8 cellular contexts compared by ENCODE assay signal in the genomic region with DNA sequence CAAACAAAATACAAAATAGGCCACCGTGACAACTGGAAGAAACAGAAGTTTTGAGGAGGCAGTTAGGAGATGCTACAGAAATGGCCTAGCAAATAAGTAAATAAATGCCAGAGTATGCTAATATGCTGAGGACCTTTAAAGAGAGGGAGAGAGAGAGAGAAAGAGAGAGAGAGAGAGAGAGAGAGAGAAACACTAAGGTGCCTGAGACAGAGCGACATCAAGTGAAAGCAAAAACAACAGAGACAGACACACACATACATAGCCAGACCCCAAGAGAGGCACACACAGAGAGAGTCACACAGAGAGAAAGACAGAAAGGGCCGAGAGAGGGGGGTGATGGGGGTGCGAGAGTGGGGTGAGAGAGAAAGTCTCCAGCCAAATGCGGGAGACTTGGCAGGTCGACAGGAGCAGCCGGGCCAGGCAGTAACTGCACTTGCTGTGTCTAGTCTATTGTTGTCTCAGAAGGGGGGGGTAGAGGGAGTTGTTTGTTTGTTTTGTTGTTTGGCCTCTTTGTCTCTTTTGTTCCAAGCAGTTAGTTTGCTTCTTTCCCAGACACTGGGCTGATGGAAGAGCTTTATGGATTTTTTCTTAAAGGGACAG. TPM values are rescaled to one million over a fixed set of nuclear protein-coding genes. Genes with fewer than 3 reads are reported as not detected.
DNase-seq lines count a peak whose midpoint lies in the region; ATAC-seq and TF ChIP-seq lines count a peak whose summit lies in the region.

No MANE protein-coding gene starts in this region.

- H3K4me1 ChIP-seq in H9 (ENCODE audit: insufficient read depth, low read length) (peaks cover 11% of the 10 kb centered on the region), psoas muscle (peaks cover 27% of the 10 kb centered on the region)

- no peak overlapping the region for H2AFZ ChIP-seq in H9 (ENCODE audit: low read length)

- peak; percentile 6 for ATAC-seq in WTC11
- peak; percentile 11 for ATAC-seq in left ventricle myocardium superior
- peak; percentile 14 to 41 (median 28) for ATAC-seq in psoas muscle
- ATAC-seq in HG03196 (IDR thresholded peaks at IDR 0.05; ENCODE audit: unreplicated experiment): no peak
- ATAC-seq in HG03139 (IDR thresholded peaks at IDR 0.05; ENCODE audit: unreplicated experiment): no peak
- ATAC-seq in natural killer cell treated with Interleukin-12 subunit alpha and Interleukin-12 subunit beta and Interleukin-15 and Interleukin-18, amount 100 ng/mL, for 72 hours: no peak

- no peak overlapping the region for H2BK120ac ChIP-seq in H9 (ENCODE audit: low read depth, low read length, poor library complexity, severe bottlenecking)

- no peak overlapping the region for H2BK20ac ChIP-seq in H9 (ENCODE audit: low read depth, low read length, poor library complexity, severe bottlenecking)

- H2BK5ac ChIP-seq in H9 (ENCODE audit: insufficient read length, low read length): no peak overlapping the region

- H3K4me1 Mint-ChIP-seq in H9 (peaks cover 30 to 39% of the 10 kb centered on the region in 2 experiments), WTC11 (peaks cover 31% of the 10 kb centered on the region)
- no peaks in the 10 kb centered on the region for H3K4me1 Mint-ChIP-seq in natural killer cell treated with Interleukin-12 subunit alpha and Interleukin-12 subunit beta and Interleukin-15 and Interleukin-18, amount 100 ng/mL, for 72 hours (ENCODE audit: low read depth in 2 of 2)

- no peak overlapping the region for H2BK12ac ChIP-seq in H9 (ENCODE audit: insufficient read length, low read depth, low read length)

- no peak overlapping the region for H4K5ac ChIP-seq in H9 (ENCODE audit: insufficient read length, low read depth, low read length)

- no peak overlapping the region for H3K14ac ChIP-seq in H9 (ENCODE audit: insufficient read depth, low read length)

- H3K9ac ChIP-seq in H9 (ENCODE audit: extremely low read depth, insufficient read length, low read length): no peak overlapping the region

- H3K9me3 Mint-ChIP-seq in H9 (no peaks in the 10 kb centered on the region), WTC11 (no peaks in the 10 kb centered on the region)
- H3K9me3 Mint-ChIP-seq in natural killer cell treated with Interleukin-12 subunit alpha and Interleukin-12 subunit beta and Interleukin-15 and Interleukin-18, amount 100 ng/mL, for 72 hours: peaks cover 3% of the 10 kb centered on the region

- peak overlapping the region; percentile 53 for H3K4me2 ChIP-seq in H9 (ENCODE audit: insufficient read depth, insufficient read length, low read length)

- H3K36me3 Mint-ChIP-seq in H9 (ENCODE audit: insufficient read depth in 1 of 3, low read depth in 3 of 3): no peaks in the 10 kb centered on the region
- no peaks in the 10 kb centered on the region for H3K36me3 Mint-ChIP-seq in WTC11
- H3K36me3 Mint-ChIP-seq in natural killer cell treated with Interleukin-12 subunit alpha and Interleukin-12 subunit beta and Interleukin-15 and Interleukin-18, amount 100 ng/mL, for 72 hours: no peaks in the 10 kb centered on the region

- no peak overlapping the region for H2BK15ac ChIP-seq in H9 (ENCODE audit: low read depth, low read length)

- H3K79me1 ChIP-seq in H9 (ENCODE audit: insufficient read depth, low read depth, low read length, poor library complexity, severe bottlenecking): no peaks in the 10 kb centered on the region

- TF ChIP-seq CTCF in H9 (conservative IDR thresholded peaks at IDR 0.05) (no peak), WTC11 (IDR thresholded peaks at IDR 0.05) (no peak), psoas muscle (IDR thresholded peaks at IDR 0.05) (no peak)

- no peak overlapping the region for H3K23ac ChIP-seq in H9 (ENCODE audit: insufficient read length, low read depth, low read length)

- peaks cover 12% of the 10 kb centered on the region; the same call in 1 of the 2 replicates for H3K27me3 ChIP-seq in H9 (ENCODE audit: insufficient read depth, low read length)
- no peaks in the 10 kb centered on the region for H3K27me3 ChIP-seq in psoas muscle (ENCODE audit: insufficient read depth in 3 of 3, low read length in 2 of 3)

- DNase-seq in H9 (no peak), WTC11 (ENCODE audit: low spot score) (no peak), left ventricle myocardium superior (peak; percentile 71), psoas muscle (peak; percentile 42 to 75), GF-D8 (lab: John Stamatoyannopoulos, UW) (no peak)
- no peak for DNase-seq in natural killer cell treated with Interleukin-12 subunit alpha and Interleukin-12 subunit beta and Interleukin-15 and Interleukin-18, amount 100 ng/mL, for 72 hours (ENCODE audit: low spot score)

- no peak overlapping the region for H3K56ac ChIP-seq in H9 (ENCODE audit: insufficient read length, low read depth, low read length)

- peaks cover 43% of the 10 kb centered on the region for H3K23me2 ChIP-seq in H9 (ENCODE audit: insufficient read length, low read depth, low read length, poor library complexity, severe bottlenecking)

- no peak overlapping the region for H3K27ac ChIP-seq in H9 (ENCODE audit: insufficient read length, low read depth, low read length)
- peak overlapping the region; percentile 83 for H3K27ac ChIP-seq in psoas muscle

- POLR2A ChIA-PET in WTC11 (lab: Charles Lee): interaction anchor here (0.6 kb wide), 1 partner anchor 497 kb away, joined by 5 read pairs; no protein-coding TSS in a partner anchor

- no peaks in the 10 kb centered on the region for H3K79me2 ChIP-seq in H9 (ENCODE audit: insufficient read depth, low read length)

- H3T11ph ChIP-seq in H9 (ENCODE audit: low read length): no peak overlapping the region

- peak overlapping the region; percentile 58 for H3K4me3 ChIP-seq in psoas muscle

- no peak overlapping the region for H4K8ac ChIP-seq in H9 (replicated peaks; ENCODE audit: insufficient read length, low read depth, low read length)

- H3K9me3 ChIP-seq in H9 (ENCODE audit: control insufficient read depth, low read depth, low read length) (no peaks in the 10 kb centered on the region), psoas muscle (no peaks in the 10 kb centered on the region)

- H3K18ac ChIP-seq in H9 (ENCODE audit: insufficient read length, low read depth, low read length): no peak overlapping the region

- H2AK5ac ChIP-seq in H9 (ENCODE audit: insufficient read length, low read length): no peak overlapping the region

- intact Hi-C loops in left ventricle myocardium superior (cut with micrococcal nuclease) (loop anchor here (10.0 kb wide), 1 partner anchor 779 kb away; no protein-coding TSS in a partner anchor), psoas muscle (cut with DNase I) (loop anchor here in 1 of 2 donors (10.0 kb wide), 1 partner anchor 319 kb away; no protein-coding TSS in a partner anchor)

- no peaks in the 10 kb centered on the region for H3K36me3 ChIP-seq in psoas muscle (ENCODE audit: insufficient read depth in 1 of 2, low read depth in 1 of 2)

- H3K4me3 Mint-ChIP-seq in H9: no peak overlapping the region
- no peak overlapping the region for H3K4me3 Mint-ChIP-seq in WTC11
- no peak overlapping the region for H3K4me3 Mint-ChIP-seq in natural killer cell treated with Interleukin-12 subunit alpha and Interleukin-12 subunit beta and Interleukin-15 and Interleukin-18, amount 100 ng/mL, for 72 hours

- CTCF ChIA-PET in WTC11 (lab: Charles Lee): interaction anchor here (1.6 kb wide), 1 partner anchor 9 kb away, joined by 24 read pairs; no protein-coding TSS in a partner anchor

- H4K91ac ChIP-seq in H9 (ENCODE audit: insufficient read length, low read depth, low read length): no peak overlapping the region

- H3K4ac ChIP-seq in H9 (ENCODE audit: low read depth, low read length): no peak overlapping the region

- H4K20me1 ChIP-seq in H9 (ENCODE audit: control insufficient read depth, insufficient read depth, insufficient read length): no peaks in the 10 kb centered on the region

- H3K27ac Mint-ChIP-seq in H9 (no peak overlapping the region), WTC11 (no peak overlapping the region)
- H3K27ac Mint-ChIP-seq in natural killer cell treated with Interleukin-12 subunit alpha and Interleukin-12 subunit beta and Interleukin-15 and Interleukin-18, amount 100 ng/mL, for 72 hours: no peak overlapping the region

- H3K27me3 Mint-ChIP-seq in H9 (ENCODE audit: low read depth) (peaks cover 49% of the 10 kb centered on the region), WTC11 (ENCODE audit: low read depth) (peaks cover 17% of the 10 kb centered on the region)
- peaks cover 28 to 32% of the 10 kb centered on the region in 2 donors for H3K27me3 Mint-ChIP-seq in natural killer cell treated with Interleukin-12 subunit alpha and Interleukin-12 subunit beta and Interleukin-15 and Interleukin-18, amount 100 ng/mL, for 72 hours

- no CpG with 5 or more reads among the region's 7 CpGs for WGBS in H9 (ENCODE audit: extremely low coverage, insufficient read length, low lambda C conversion rate)
- WGBS in psoas muscle, 3 donors: 6 to 8% (median 8%) methylated on average over 7 of the region's 7 CpGs

TF ChIP-seq in WTC11, 78 proteins besides CTCF, POLR2A, EP300 and RAD21:
- TF ChIP-seq ZNF671 (CRISPR knock-in tag; IDR thresholded peaks at IDR 0.05) (no peak), ZNF121 (CRISPR knock-in tag; IDR thresholded peaks at IDR 0.05) (no peak), ZNF317 (CRISPR knock-in tag; IDR thresholded peaks at IDR 0.05; ENCODE audit: borderline replicate concordance, low read depth) (no peak)
- TF ChIP-seq, protein P1, sequence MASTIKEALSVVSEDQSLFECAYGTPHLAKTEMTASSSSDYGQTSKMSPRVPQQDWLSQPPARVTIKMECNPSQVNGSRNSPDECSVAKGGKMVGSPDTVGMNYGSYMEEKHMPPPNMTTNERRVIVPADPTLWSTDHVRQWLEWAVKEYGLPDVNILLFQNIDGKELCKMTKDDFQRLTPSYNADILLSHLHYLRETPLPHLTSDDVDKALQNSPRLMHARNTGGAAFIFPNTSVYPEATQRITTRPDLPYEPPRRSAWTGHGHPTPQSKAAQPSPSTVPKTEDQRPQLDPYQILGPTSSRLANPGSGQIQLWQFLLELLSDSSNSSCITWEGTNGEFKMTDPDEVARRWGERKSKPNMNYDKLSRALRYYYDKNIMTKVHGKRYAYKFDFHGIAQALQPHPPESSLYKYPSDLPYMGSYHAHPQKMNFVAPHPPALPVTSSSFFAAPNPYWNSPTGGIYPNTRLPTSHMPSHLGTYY (CRISPR knock-in tag; IDR thresholded peaks at IDR 0.05): no peak

RNA-seq across cellular contexts. Expression of gene NFIB, which starts 30.1 kb away (rescaled TPM):
- total RNA-seq in H9 (2021) (13.3 and 14.3 TPM in 2 replicates), WTC11 (2021) (7.1 to 12.5 TPM (median 7.4 TPM) in 3 replicates), left ventricle myocardium superior (110 TPM), psoas muscle (10 to 100 TPM; 35.0 to 65.1 (median 47.3) TPM)
- polyA plus RNA-seq in psoas muscle: 10 to 100 TPM in 1 of 3 donors, 1 to 10 TPM in 2; 5.8 to 17.1 (median 6.1) TPM
- total RNA-seq in natural killer cell treated with Interleukin-12 subunit alpha and Interleukin-12 subunit beta and Interleukin-15 and Interleukin-18, amount 100 ng/mL, for 72 hours: not detected

Comparison
In these comparisons a context has a peak if more than half of its experiments do, and no peak if none do; other contexts are left out.
1. DNase-seq: peak in left ventricle myocardium superior (single experiment) and psoas muscle (2 of 2); none in H9 (single experiment), WTC11 (single experiment), GF-D8 (single experiment) and natural killer cell treated with Interleukin-12 subunit alpha and Interleukin-12 subunit beta and Interleukin-15 and Interleukin-18, amount 100 ng/mL, for 72 hours (single experiment).
2. ATAC-seq: peak in WTC11 (single experiment), left ventricle myocardium superior (single experiment) and psoas muscle (4 of 4); none in HG03196 (single experiment), HG03139 (single experiment) and natural killer cell treated with Interleukin-12 subunit alpha and Interleukin-12 subunit beta and Interleukin-15 and Interleukin-18, amount 100 ng/mL, for 72 hours (0 of 2).